13 cellular contexts compared by ENCODE assay signal in genomic region chr18:8283901-8284585, GRCh38.
DNase-seq lines count a peak whose midpoint lies in the region; ATAC-seq and TF ChIP-seq lines count a peak whose summit lies in the region.
"Had no signal": no experiment of that assay in that cellular context is flagged by ENCODE, and none has a peak within 500 bp of the region (broad histone marks: within the 10 kb centered on the region; RNA-seq: fewer than 3 reads in every experiment).

No MANE protein-coding gene starts in this region.

- H3K27ac ChIP-seq in body of pancreas = peak overlapping the region in 3 of 4 donors; percentile 40 to 65 (median 44)
- H3K27ac ChIP-seq in subcutaneous abdominal adipose tissue (ENCODE audit: low read depth, low read length) = peak overlapping the region; percentile 5
- H3K27ac ChIP-seq in Karpas-422 (ENCODE audit: low read length) = no peak overlapping the region
- H3K27ac ChIP-seq: cardiac muscle cell, heart left ventricle, tibial artery had no signal

- no peak for TF ChIP-seq POLR2A in body of pancreas (IDR thresholded peaks at IDR 0.05)

- no peaks in the 10 kb centered on the region for H3K9me3 Mint-ChIP-seq in HFFc6
- H3K9me3 Mint-ChIP-seq: endodermal cell had no signal

- peak; percentile 65 for ATAC-seq in body of pancreas
- ATAC-seq: heart left ventricle had no signal

- H3K4me2 ChIP-seq in Karpas-422 (ENCODE audit: low read depth, low read length, poor library complexity, severe bottlenecking) = no peak overlapping the region

- H3K36me3 Mint-ChIP-seq in HFFc6 (ENCODE audit: low read depth) = peaks cover 5% of the 10 kb centered on the region
- H3K36me3 Mint-ChIP-seq: CD4-positive, alpha-beta memory T cell had no signal

- 14 to 23% methylated on average over 3 of the region's 3 CpGs for WGBS in body of pancreas, 2 donors

- H3K9me2 ChIP-seq in Karpas-422 (replicated peaks; ENCODE audit: insufficient read depth, low read length) = no peaks in the 10 kb centered on the region

- H3K79me2 ChIP-seq in Karpas-422 (ENCODE audit: low read length) = no peaks in the 10 kb centered on the region

- H3K9me3 ChIP-seq in body of pancreas (no peaks in the 10 kb centered on the region), subcutaneous abdominal adipose tissue (ENCODE audit: control insufficient read depth in 5 of 5, low read length in 5 of 5) (no peaks in the 10 kb centered on the region), Karpas-422 (ENCODE audit: low read length) (no peaks in the 10 kb centered on the region)
- H3K9me3 ChIP-seq: heart left ventricle, MG63, tibial artery had no signal

- peak overlapping the region; percentile 43; the same call in 1 of the 2 replicates for H3K4me3 Mint-ChIP-seq in HFFc6
- H3K4me3 Mint-ChIP-seq: CD4-positive, alpha-beta memory T cell; endodermal cell had no signal

- peaks cover 47% of the 10 kb centered on the region for H3K4me1 ChIP-seq in body of pancreas
- H3K4me1 ChIP-seq in subcutaneous abdominal adipose tissue (ENCODE audit: control insufficient read depth in 5 of 5, insufficient read depth in 5 of 5, low read length in 5 of 5) = peaks cover 4 to 17% (median 14%) of the 10 kb centered on the region in 5 donors
- peaks cover 9% of the 10 kb centered on the region for H3K4me1 ChIP-seq in Karpas-422 (ENCODE audit: low read length)

- no peak overlapping the region for H3K4me3 ChIP-seq in body of pancreas
- H3K4me3 ChIP-seq in subcutaneous abdominal adipose tissue (ENCODE audit: low read depth in 1 of 5, low read length in 5 of 5) = no peak overlapping the region
- no peak overlapping the region for H3K4me3 ChIP-seq in Karpas-422 (ENCODE audit: low read length)
- H3K4me3 ChIP-seq: cardiac muscle cell, heart left ventricle, MG63, tibial artery had no signal

- H3K27me3 Mint-ChIP-seq in HFFc6 (ENCODE audit: insufficient read depth) = no peaks in the 10 kb centered on the region; the same call in 1 of the 2 replicates
- H3K27me3 Mint-ChIP-seq: CD4-positive, alpha-beta memory T cell had no signal

- H2AFZ ChIP-seq in Karpas-422 (ENCODE audit: low read length) = no peak overlapping the region

- H3K27ac Mint-ChIP-seq in HFFc6 = peak overlapping the region; percentile 39
- H3K27ac Mint-ChIP-seq: CD4-positive, alpha-beta memory T cell; endodermal cell had no signal

- peak; percentile 57 for DNase-seq in HFFc6
- DNase-seq in body of pancreas = no peak
- DNase-seq in iris pigment epithelial cell (ENCODE audit: low read depth) = peak; percentile 84
- no peak for DNase-seq in activated CD4-positive, alpha-beta T cell treated with anti-CD3 and anti-CD28 coated beads, Interleukin-2, amount 50 U/mL, for 4 hours
- no peak for DNase-seq in HuH-7 (ENCODE audit: low spot score)
- no peak for DNase-seq in Karpas-422
- DNase-seq: CD4-positive, alpha-beta memory T cell; endodermal cell; heart left ventricle; MG63; tibial artery had no signal

- no peak overlapping the region for H3K9ac ChIP-seq in subcutaneous abdominal adipose tissue (ENCODE audit: low read length in 5 of 5)
- H3K9ac ChIP-seq in Karpas-422 (ENCODE audit: low read length) = no peak overlapping the region

- H3K4me1 Mint-ChIP-seq in HFFc6 (ENCODE audit: low read depth) = peaks cover 10% of the 10 kb centered on the region
- H3K4me1 Mint-ChIP-seq: CD4-positive, alpha-beta memory T cell; endodermal cell had no signal

- intact Hi-C loops in body of pancreas (cut with DNase I) = no loop called here

- H4K20me1 ChIP-seq in Karpas-422 (ENCODE audit: insufficient read depth, low read depth, low read length) = no peaks in the 10 kb centered on the region

- H3K36me3 ChIP-seq in body of pancreas (replicated peaks in 1 of 2; ENCODE audit: insufficient read depth in 1 of 2, low read depth in 2 of 2) = no peaks in the 10 kb centered on the region
- H3K36me3 ChIP-seq in subcutaneous abdominal adipose tissue (ENCODE audit: control insufficient read depth in 5 of 5, insufficient read depth in 5 of 5, low read length in 5 of 5) = peaks cover 0 to 2% (median 0%) of the 10 kb centered on the region in 5 donors
- no peaks in the 10 kb centered on the region for H3K36me3 ChIP-seq in Karpas-422 (ENCODE audit: insufficient read depth, low read length)
- H3K36me3 ChIP-seq: cardiac muscle cell, MG63, tibial artery had no signal

- TF ChIP-seq CTCF in HFFc6 (IDR thresholded peaks at IDR 0.05) = no peak
- TF ChIP-seq CTCF in body of pancreas (IDR thresholded peaks at IDR 0.05) = no peak

- H3K27me3 ChIP-seq in body of pancreas = no peaks in the 10 kb centered on the region
- no peaks in the 10 kb centered on the region for H3K27me3 ChIP-seq in subcutaneous abdominal adipose tissue (ENCODE audit: control insufficient read depth in 5 of 5, insufficient read depth in 4 of 5, low read length in 5 of 5)
- H3K27me3 ChIP-seq in Karpas-422 (ENCODE audit: low read length) = no peaks in the 10 kb centered on the region
- H3K27me3 ChIP-seq: cardiac muscle cell, heart left ventricle, MG63, tibial artery had no signal

Comparison
In these comparisons a context has a peak if more than half of its experiments do, and no peak if none do; other contexts are left out.
1. DNase-seq: peak in HFFc6 (single experiment) and iris pigment epithelial cell (single experiment); none in body of pancreas (0 of 4), activated CD4-positive, alpha-beta T cell treated with anti-CD3 and anti-CD28 coated beads, Interleukin-2, amount 50 U/mL, for 4 hours (0 of 2), HuH-7 (single experiment) and Karpas-422 (single experiment).